ENCODE assay signal across 1 cellular context in the genomic region with DNA sequence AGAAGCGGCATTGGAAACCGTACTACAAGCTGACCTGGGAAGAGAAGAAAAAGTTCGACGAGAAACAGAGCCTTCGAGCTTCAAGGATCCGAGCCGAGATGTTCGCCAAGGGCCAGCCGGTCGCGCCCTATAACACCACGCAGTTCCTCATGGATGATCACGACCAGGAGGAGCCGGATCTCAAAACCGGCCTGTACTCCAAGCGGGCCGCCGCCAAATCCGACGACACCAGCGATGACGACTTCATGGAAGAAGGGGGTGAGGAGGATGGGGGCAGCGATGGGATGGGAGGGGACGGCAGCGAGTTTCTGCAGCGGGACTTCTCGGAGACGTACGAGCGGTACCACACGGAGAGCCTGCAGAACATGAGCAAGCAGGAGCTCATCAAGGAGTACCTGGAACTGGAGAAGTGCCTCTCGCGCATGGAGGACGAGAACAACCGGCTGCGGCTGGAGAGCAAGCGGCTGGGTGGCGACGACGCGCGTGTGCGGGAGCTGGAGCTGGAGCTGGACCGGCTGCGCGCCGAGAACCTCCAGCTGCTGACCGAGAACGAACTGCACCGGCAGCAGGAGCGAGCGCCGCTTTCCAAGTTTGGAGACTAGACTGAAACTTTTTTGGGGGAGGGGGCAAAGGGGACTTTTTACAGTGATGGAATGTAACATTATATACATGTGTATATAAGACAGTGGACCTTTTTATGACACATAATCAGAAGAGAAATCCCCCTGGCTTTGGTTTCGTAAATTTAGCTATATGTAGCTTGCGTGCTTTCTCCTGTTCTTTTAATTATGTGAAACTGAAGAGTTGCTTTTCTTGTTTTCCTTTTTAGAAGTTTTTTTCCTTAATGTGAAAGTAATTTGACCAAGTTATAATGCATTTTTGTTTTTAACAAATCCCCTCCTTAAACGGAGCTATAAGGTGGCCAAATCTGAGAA.
TF ChIP-seq lines count a peak whose summit lies in the region.

No MANE protein-coding gene starts in this region.

TF ChIP-seq in H1, 55 proteins besides CTCF, POLR2A, EP300 and RAD21:
- TF ChIP-seq CREB1 (IDR thresholded peaks at IDR 0.05), result 0 out of 2 replicates have a peak, but pooled peaks have one; percentile 28
- TF ChIP-seq, protein P1, sequence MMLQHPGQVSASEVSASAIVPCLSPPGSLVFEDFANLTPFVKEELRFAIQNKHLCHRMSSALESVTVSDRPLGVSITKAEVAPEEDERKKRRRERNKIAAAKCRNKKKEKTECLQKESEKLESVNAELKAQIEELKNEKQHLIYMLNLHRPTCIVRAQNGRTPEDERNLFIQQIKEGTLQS (IDR thresholded peaks at IDR 0.05; ENCODE audit: insufficient read depth, low read depth, low read length), result no peak
- TF ChIP-seq EZH2 (IDR thresholded peaks at IDR 0.05; ENCODE audit: low read depth, low read length, severe bottlenecking), result peak; percentile 12
- TF ChIP-seq SP4 (IDR thresholded peaks at IDR 0.05; ENCODE audit: low read length), result peak; percentile 12; the same call in 1 of the 2 replicates
- no peak for TF ChIP-seq GABPA (IDR thresholded peaks at IDR 0.05; ENCODE audit: borderline replicate concordance, insufficient read depth, low read length)
- 0 out of 4 replicates have a peak, but pooled peaks of 1 of the 2 experiments have one; percentile 18 for TF ChIP-seq SIN3A (conservative IDR thresholded peaks at IDR 0.05 in 1 of 2, IDR thresholded peaks at IDR 0.05 in 1 of 2; ENCODE audit: low read depth in 1 of 2, low read length in 2 of 2)
- TF ChIP-seq POLR2AphosphoS5 (IDR thresholded peaks at IDR 0.05; ENCODE audit: low read depth, low read length), result peak; percentile 36; the same call in 1 of the 2 replicates
- no peak for TF ChIP-seq KDM5A (IDR thresholded peaks at IDR 0.05; ENCODE audit: low read length)
- no peak for TF ChIP-seq KDM1A (IDR thresholded peaks at IDR 0.05; ENCODE audit: borderline replicate concordance, low read length)
- TF ChIP-seq SIRT6 (IDR thresholded peaks at IDR 0.05; ENCODE audit: low read length), result no peak
- TF ChIP-seq KDM4A (IDR thresholded peaks at IDR 0.05; ENCODE audit: low read depth, low read length, severe bottlenecking), result peak; percentile 71
- TF ChIP-seq, protein P2, sequence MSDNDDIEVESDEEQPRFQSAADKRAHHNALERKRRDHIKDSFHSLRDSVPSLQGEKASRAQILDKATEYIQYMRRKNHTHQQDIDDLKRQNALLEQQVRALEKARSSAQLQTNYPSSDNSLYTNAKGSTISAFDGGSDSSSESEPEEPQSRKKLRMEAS (IDR thresholded peaks at IDR 0.05), result no peak
- no peak for TF ChIP-seq EGR1 (IDR thresholded peaks at IDR 0.05; ENCODE audit: borderline replicate concordance, low read depth, low read length)
